12 cellular contexts compared by ENCODE assay signal in the genomic region with DNA sequence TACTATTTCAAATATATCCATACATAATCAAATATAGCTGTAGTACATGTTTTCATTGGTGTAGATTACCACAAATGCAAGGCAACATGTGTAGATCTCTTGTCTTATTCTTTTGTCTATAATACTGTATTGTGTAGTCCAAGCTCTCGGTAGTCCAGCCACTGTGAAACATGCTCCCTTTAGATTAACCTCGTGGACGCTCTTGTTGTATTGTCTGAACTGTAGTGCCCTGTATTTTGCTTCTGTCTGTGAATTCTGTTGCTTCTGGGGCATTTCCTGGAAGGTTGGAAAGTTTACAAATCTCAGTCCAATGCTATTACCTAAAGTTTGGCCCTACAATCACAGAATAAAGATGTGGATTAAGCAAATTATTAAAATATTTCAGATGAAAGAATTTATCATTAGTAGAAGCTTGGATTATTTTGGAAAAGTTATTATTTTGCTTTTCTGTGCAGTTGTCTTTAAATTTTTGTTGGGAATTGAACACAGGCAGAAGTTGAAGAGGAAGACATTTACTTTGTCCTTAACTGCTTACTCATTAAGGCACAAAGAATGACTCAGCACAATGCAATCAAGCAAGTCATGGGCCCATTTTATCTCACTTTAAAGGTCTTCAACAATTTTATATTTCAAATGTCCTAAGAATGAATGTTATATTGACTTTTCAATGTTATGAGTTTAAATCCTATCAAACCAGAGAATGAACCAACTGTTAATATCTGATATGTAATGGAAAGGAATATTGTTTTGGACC.
DNase-seq lines count a peak whose midpoint lies in the region; ATAC-seq lines count a peak whose summit lies in the region.
"Had no signal": no experiment of that assay in that cellular context is flagged by ENCODE, and none has a peak within 500 bp of the region (broad histone marks: within the 10 kb centered on the region; RNA-seq: fewer than 3 reads in every experiment).

No MANE protein-coding gene starts in this region.

- H3K4me2 ChIP-seq in neuronal stem cell (ENCODE audit: insufficient read depth, low read length, poor library complexity, severe bottlenecking), result no peak overlapping the region

- no peak overlapping the region for H2BK120ac ChIP-seq in neuronal stem cell (ENCODE audit: low read depth, low read length)

- H3K36me3 ChIP-seq in neuronal stem cell (replicated peaks in 1 of 2; ENCODE audit: control insufficient read depth in 2 of 2, insufficient read depth in 2 of 2, low read length in 2 of 2), result no peaks in the 10 kb centered on the region

- H3K4me3 ChIP-seq in neuronal stem cell (ENCODE audit: low read length in 2 of 2), result no peak overlapping the region

- peak; percentile 43 for ATAC-seq in GM18858 (IDR thresholded peaks at IDR 0.05; ENCODE audit: unreplicated experiment)
- no peak for ATAC-seq in GM19023 (IDR thresholded peaks at IDR 0.05; ENCODE audit: unreplicated experiment)
- ATAC-seq: left lobe of liver had no signal

- H3K27me3 ChIP-seq in neuronal stem cell (ENCODE audit: control insufficient read depth in 3 of 3, insufficient read depth in 3 of 3, low read depth in 1 of 3, low read length in 3 of 3), result no peaks in the 10 kb centered on the region

- H3K14ac ChIP-seq in neuronal stem cell (ENCODE audit: low read length), result no peak overlapping the region

- WGBS in neuronal stem cell (ENCODE audit: extremely low coverage in 2 of 2, insufficient read length in 2 of 2, insufficient replicate concordance in 1 of 2), 2 donors, result no CpG with 5 or more reads among the region's 3 CpGs

- no peak overlapping the region for H3K4ac ChIP-seq in neuronal stem cell (ENCODE audit: low read length)

- peaks cover 0 to 1% of the 10 kb centered on the region in 2 donors for H3K9me3 ChIP-seq in neuronal stem cell (replicated peaks in 1 of 2; ENCODE audit: control insufficient read depth in 2 of 2, insufficient read depth in 1 of 2, low read depth in 1 of 2, low read length in 2 of 2)

- intact Hi-C loops in posterior vena cava (cut with DNase I), result no loop called here

- no peak overlapping the region for H3K27ac ChIP-seq in neuronal stem cell (replicated peaks; ENCODE audit: low read length)

- H2AK5ac ChIP-seq in neuronal stem cell (ENCODE audit: low read depth, low read length), result no peak overlapping the region

- H3K23ac ChIP-seq in neuronal stem cell (ENCODE audit: low read depth, low read length, poor library complexity), result no peak overlapping the region

- H3K79me1 ChIP-seq in neuronal stem cell (ENCODE audit: low read depth, low read length), result no peaks in the 10 kb centered on the region

- H2BK5ac ChIP-seq in neuronal stem cell (ENCODE audit: low read length), result no peak overlapping the region

- H4K8ac ChIP-seq in neuronal stem cell (ENCODE audit: low read depth, low read length), result no peak overlapping the region

- no peak overlapping the region for H4K91ac ChIP-seq in neuronal stem cell (ENCODE audit: low read depth, low read length, poor library complexity)

- peak; percentile 53 for DNase-seq in M059J (ENCODE audit: low read depth)
- peak; percentile 67 for DNase-seq in dermis blood vessel endothelial cell
- DNase-seq in neuronal stem cell (ENCODE audit: low spot score), result no peak
- DNase-seq in 8988T, result no peak
- no peak for DNase-seq in posterior vena cava (ENCODE audit: low spot score)
- no peak for DNase-seq in HuH-7 (ENCODE audit: low spot score)
- DNase-seq: NCI-H2029; occipital lobe; stimulated activated naive CD4-positive, alpha-beta T cell had no signal

- peak overlapping the region; percentile 75 for H2AFZ ChIP-seq in neuronal stem cell (ENCODE audit: low read length)

- H2BK15ac ChIP-seq in neuronal stem cell (ENCODE audit: low read length), result no peak overlapping the region

- H3K9ac ChIP-seq in neuronal stem cell (ENCODE audit: low read depth, low read length, poor library complexity), result no peak overlapping the region

- H2BK12ac ChIP-seq in neuronal stem cell (ENCODE audit: low read length), result no peak overlapping the region

- H3K18ac ChIP-seq in neuronal stem cell (ENCODE audit: low read length), result no peak overlapping the region

- peaks cover 2 to 5% of the 10 kb centered on the region in 2 donors for H3K4me1 ChIP-seq in neuronal stem cell (ENCODE audit: control insufficient read depth in 2 of 2, insufficient read depth in 1 of 2, low read depth in 1 of 2, low read length in 2 of 2)

Comparison
In these comparisons a context has a peak if more than half of its experiments do, and no peak if none do; other contexts are left out.
1. DNase-seq: peak in M059J (single experiment) and dermis blood vessel endothelial cell (single experiment); none in neuronal stem cell (single experiment), 8988T (single experiment), posterior vena cava (single experiment) and HuH-7 (single experiment).